In the genomic region with DNA sequence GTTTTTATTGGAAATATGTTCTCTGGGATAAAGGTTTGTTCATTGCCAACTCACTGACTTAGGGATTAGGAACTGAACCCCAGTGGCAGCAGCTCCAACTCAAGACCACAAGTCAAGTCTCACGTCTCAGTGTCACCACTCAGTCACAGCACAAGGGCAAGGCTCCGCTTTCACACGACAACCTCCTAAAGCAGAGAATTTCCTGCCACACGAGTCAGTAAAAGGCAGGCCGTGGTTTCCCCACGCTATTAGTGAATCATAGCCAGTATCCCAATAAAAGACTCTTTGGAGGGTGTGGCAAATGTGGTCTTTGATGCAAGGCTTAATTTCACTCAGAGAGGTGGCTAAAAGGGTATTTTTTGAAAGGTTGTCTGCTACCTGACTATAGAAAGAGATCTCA, we compare ENCODE assay signal across 21 cellular contexts. TPM values are rescaled to one million over a fixed set of nuclear protein-coding genes. Genes with fewer than 3 reads are reported as not detected.
DNase-seq lines count a peak whose midpoint lies in the region; ATAC-seq and TF ChIP-seq lines count a peak whose summit lies in the region.
"Had no signal": no experiment of that assay in that cellular context is flagged by ENCODE, and none has a peak within 500 bp of the region (broad histone marks: within the 10 kb centered on the region; RNA-seq: fewer than 3 reads in every experiment).

No MANE protein-coding gene starts in this region.

- no peak for ATAC-seq in GM23338

- no peak for TF ChIP-seq CTCF in chondrocyte (IDR thresholded peaks at IDR 0.05)
- no peak for TF ChIP-seq CTCF in nephron (IDR thresholded peaks at IDR 0.05; ENCODE audit: unreplicated experiment in 3 of 3)
- no peak for TF ChIP-seq CTCF in GM23338 (conservative IDR thresholded peaks at IDR 0.05; ENCODE audit: low read depth in 2 of 2)

- H4K20me1 ChIP-seq in GM23338 (replicated peaks; ENCODE audit: insufficient read depth): no peaks in the 10 kb centered on the region; the same call in 1 of the 2 replicates

- H3K4me3 Mint-ChIP-seq in chondrocyte (ENCODE audit: unreplicated experiment) (no peak overlapping the region), nephron (no peak overlapping the region), GM23338 (no peak overlapping the region), immature natural killer cell (no peak overlapping the region)
- H3K4me3 Mint-ChIP-seq: CD14-positive monocyte, IgD-negative memory B cell had no signal

- H3K4me1 Mint-ChIP-seq in chondrocyte (ENCODE audit: low read depth) (peaks cover 61% of the 10 kb centered on the region), nephron (peaks cover 56% of the 10 kb centered on the region), GM23338 (peaks cover 21% of the 10 kb centered on the region), immature natural killer cell (no peaks in the 10 kb centered on the region)
- H3K4me1 Mint-ChIP-seq: IgD-negative memory B cell had no signal

- no peaks in the 10 kb centered on the region for H3F3A ChIP-seq in GM23338 (replicated peaks; ENCODE audit: low read depth)

- no peaks in the 10 kb centered on the region for H3K9me3 ChIP-seq in MG63

- peak overlapping the region; percentile 62 for H3K27ac Mint-ChIP-seq in chondrocyte (ENCODE audit: unreplicated experiment)
- H3K27ac Mint-ChIP-seq in nephron: peak overlapping the region in 2 of 3 experiments; percentile 24 to 41
- no peak overlapping the region for H3K27ac Mint-ChIP-seq in GM23338
- H3K27ac Mint-ChIP-seq in immature natural killer cell: no peak overlapping the region
- H3K27ac Mint-ChIP-seq: CD14-positive monocyte, IgD-negative memory B cell had no signal

- peaks cover 8% of the 10 kb centered on the region for H3K36me3 ChIP-seq in MG63
- H3K36me3 ChIP-seq in GM23338 (ENCODE audit: insufficient read depth): no peaks in the 10 kb centered on the region

- H2AFZ ChIP-seq in GM23338: no peak overlapping the region

- H3K27me3 Mint-ChIP-seq in chondrocyte (ENCODE audit: low read depth) (no peaks in the 10 kb centered on the region), nephron (ENCODE audit: low read depth) (no peaks in the 10 kb centered on the region), GM23338 (ENCODE audit: insufficient read depth, low read depth, poor library complexity) (no peaks in the 10 kb centered on the region), immature natural killer cell (ENCODE audit: low read depth in 3 of 3) (peaks cover 0 to 7% (median 0%) of the 10 kb centered on the region in 3 donors)

- no peak overlapping the region for H3K4me2 ChIP-seq in GM23338

- no peaks in the 10 kb centered on the region for H3K36me3 Mint-ChIP-seq in chondrocyte (ENCODE audit: low read depth)
- no peaks in the 10 kb centered on the region for H3K36me3 Mint-ChIP-seq in nephron (ENCODE audit: low read depth)
- H3K36me3 Mint-ChIP-seq in GM23338 (ENCODE audit: low read depth): no peaks in the 10 kb centered on the region
- H3K36me3 Mint-ChIP-seq in immature natural killer cell: no peaks in the 10 kb centered on the region
- H3K36me3 Mint-ChIP-seq: CD14-positive monocyte, IgD-negative memory B cell had no signal

- peak; percentile 34 for DNase-seq in EL
- peak; percentile 11 for DNase-seq in MG63
- no peak for DNase-seq in chondrocyte (ENCODE audit: low spot score)
- no peak for DNase-seq in stimulated activated CD4-positive, alpha-beta T cell treated with anti-CD3 and anti-CD28 coated beads, Interleukin-4, amount 100 ng/mL, for 4 hours
- no peak for DNase-seq in GM23338 (ENCODE audit: low spot score)
- no peak for DNase-seq in immature natural killer cell
- DNase-seq: 8988T, AML-193, DMS79, GOT3, HCEC 1CT, NCI-H1092, NCI-H1436, NCI-H187 treated with DMSO at 0.1 percent for 48 hours, NCI-H2107, NCI-H446 treated with DMSO at 0.1 percent for 48 hours, NCI-H526 treated with DMSO at 0.1 percent for 48 hours, Right ventricle myocardium superior had no signal

- H3K9me3 Mint-ChIP-seq in chondrocyte (ENCODE audit: low read depth): no peaks in the 10 kb centered on the region
- H3K9me3 Mint-ChIP-seq in nephron: no peaks in the 10 kb centered on the region
- H3K9me3 Mint-ChIP-seq in GM23338: no peaks in the 10 kb centered on the region
- peaks cover 0 to 13% (median 2%) of the 10 kb centered on the region in 6 donors for H3K9me3 Mint-ChIP-seq in immature natural killer cell

- peaks cover 8% of the 10 kb centered on the region; the same call in 1 of the 2 replicates for H3K4me1 ChIP-seq in GM23338 (ENCODE audit: insufficient read depth)

- H3K27me3 ChIP-seq in MG63 (no peaks in the 10 kb centered on the region), GM23338 (ENCODE audit: insufficient read depth) (no peaks in the 10 kb centered on the region)

- no peaks in the 10 kb centered on the region for H3K79me2 ChIP-seq in GM23338 (replicated peaks; ENCODE audit: insufficient read depth)

- H3K4me3 ChIP-seq in MG63: no peak overlapping the region
- H3K4me3 ChIP-seq in GM23338: no peak overlapping the region

- no peak overlapping the region for H3K27ac ChIP-seq in GM23338 (ENCODE audit: low read depth)

- no peaks in the 10 kb centered on the region for H3K9me2 ChIP-seq in GM23338 (ENCODE audit: insufficient read depth)

TF ChIP-seq in GM23338, 12 proteins besides CTCF, POLR2A, EP300 and RAD21 (continues in another document):
- TF ChIP-seq JUNB (IDR thresholded peaks at IDR 0.05; ENCODE audit: unreplicated experiment) (no peak), EZH2 (IDR thresholded peaks at IDR 0.05; ENCODE audit: low read depth, unreplicated experiment) (no peak), POLR2AphosphoS5 (IDR thresholded peaks at IDR 0.05; ENCODE audit: low read depth) (no peak), CREB1 (CRISPR knock-in tag; IDR thresholded peaks at IDR 0.05; ENCODE audit: low read depth) (no peak)
- TF ChIP-seq, protein P1, sequence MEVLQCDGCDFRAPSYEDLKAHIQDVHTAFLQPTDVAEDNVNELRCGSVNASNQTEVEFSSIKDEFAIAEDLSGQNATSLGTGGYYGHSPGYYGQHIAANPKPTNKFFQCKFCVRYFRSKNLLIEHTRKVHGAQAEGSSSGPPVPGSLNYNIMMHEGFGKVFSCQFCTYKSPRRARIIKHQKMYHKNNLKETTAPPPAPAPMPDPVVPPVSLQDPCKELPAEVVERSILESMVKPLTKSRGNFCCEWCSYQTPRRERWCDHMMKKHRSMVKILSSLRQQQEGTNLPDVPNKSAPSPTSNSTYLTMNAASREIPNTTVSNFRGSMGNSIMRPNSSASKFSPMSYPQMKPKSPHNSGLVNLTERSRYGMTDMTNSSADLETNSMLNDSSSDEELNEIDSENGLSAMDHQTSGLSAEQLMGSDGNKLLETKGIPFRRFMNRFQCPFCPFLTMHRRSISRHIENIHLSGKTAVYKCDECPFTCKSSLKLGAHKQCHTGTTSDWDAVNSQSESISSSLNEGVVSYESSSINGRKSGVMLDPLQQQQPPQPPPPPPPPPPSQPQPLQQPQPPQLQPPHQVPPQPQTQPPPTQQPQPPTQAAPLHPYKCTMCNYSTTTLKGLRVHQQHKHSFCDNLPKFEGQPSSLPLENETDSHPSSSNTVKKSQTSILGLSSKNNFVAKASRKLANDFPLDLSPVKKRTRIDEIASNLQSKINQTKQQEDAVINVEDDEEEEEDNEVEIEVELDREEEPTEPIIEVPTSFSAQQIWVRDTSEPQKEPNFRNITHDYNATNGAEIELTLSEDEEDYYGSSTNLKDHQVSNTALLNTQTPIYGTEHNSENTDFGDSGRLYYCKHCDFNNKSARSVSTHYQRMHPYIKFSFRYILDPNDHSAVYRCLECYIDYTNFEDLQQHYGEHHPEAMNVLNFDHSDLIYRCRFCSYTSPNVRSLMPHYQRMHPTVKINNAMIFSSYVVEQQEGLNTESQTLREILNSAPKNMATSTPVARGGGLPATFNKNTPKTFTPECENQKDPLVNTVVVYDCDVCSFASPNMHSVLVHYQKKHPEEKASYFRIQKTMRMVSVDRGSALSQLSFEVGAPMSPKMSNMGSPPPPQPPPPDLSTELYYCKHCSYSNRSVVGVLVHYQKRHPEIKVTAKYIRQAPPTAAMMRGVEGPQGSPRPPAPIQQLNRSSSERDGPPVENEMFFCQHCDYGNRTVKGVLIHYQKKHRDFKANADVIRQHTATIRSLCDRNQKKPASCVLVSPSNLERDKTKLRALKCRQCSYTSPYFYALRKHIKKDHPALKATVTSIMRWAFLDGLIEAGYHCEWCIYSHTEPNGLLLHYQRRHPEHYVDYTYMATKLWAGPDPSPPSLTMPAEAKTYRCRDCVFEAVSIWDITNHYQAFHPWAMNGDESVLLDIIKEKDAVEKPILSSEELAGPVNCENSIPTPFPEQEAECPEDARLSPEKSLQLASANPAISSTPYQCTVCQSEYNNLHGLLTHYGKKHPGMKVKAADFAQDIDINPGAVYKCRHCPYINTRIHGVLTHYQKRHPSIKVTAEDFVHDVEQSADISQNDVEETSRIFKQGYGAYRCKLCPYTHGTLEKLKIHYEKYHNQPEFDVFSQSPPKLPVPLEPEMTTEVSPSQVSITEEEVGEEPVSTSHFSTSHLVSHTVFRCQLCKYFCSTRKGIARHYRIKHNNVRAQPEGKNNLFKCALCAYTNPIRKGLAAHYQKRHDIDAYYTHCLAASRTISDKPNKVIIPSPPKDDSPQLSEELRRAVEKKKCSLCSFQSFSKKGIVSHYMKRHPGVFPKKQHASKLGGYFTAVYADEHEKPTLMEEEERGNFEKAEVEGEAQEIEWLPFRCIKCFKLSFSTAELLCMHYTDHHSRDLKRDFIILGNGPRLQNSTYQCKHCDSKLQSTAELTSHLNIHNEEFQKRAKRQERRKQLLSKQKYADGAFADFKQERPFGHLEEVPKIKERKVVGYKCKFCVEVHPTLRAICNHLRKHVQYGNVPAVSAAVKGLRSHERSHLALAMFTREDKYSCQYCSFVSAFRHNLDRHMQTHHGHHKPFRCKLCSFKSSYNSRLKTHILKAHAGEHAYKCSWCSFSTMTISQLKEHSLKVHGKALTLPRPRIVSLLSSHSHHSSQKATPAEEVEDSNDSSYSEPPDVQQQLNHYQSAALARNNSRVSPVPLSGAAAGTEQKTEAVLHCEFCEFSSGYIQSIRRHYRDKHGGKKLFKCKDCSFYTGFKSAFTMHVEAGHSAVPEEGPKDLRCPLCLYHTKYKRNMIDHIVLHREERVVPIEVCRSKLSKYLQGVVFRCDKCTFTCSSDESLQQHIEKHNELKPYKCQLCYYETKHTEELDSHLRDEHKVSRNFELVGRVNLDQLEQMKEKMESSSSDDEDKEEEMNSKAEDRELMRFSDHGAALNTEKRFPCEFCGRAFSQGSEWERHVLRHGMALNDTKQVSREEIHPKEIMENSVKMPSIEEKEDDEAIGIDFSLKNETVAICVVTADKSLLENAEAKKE (CRISPR knock-in tag; IDR thresholded peaks at IDR 0.05): no peak

RNA-seq across cellular contexts. Expression of a gene that starts 57.6 kb away (rescaled TPM):
- total RNA-seq in MG63 (2014; rRNA removed; shearing (Covaris generic); ENCODE audit: low replicate concordance): 11.1 and 42.7 TPM in 2 replicates
- total RNA-seq in chondrocyte: 115 to 147 TPM (median 142 TPM) in 3 replicates
- 8.2 and 15.0 TPM in 2 replicates for total RNA-seq in GM23338 (2014; rRNA removed; shearing (Covaris generic))
- polyA plus RNA-seq in GM23338 (2016; fragmentation: Nextera tagmentation; extraction: Ambion mirVana) (3.9 and 4.8 TPM in 2 replicates), immature natural killer cell (not detected)
- polyA plus RNA-seq: CD14-positive monocyte, IgD-negative memory B cell had no signal

Comparison
In these comparisons a context has a peak if more than half of its experiments do, and no peak if none do; other contexts are left out.
1. DNase-seq: peak in EL (single experiment) and MG63 (single experiment); none in chondrocyte (single experiment), stimulated activated CD4-positive, alpha-beta T cell treated with anti-CD3 and anti-CD28 coated beads, Interleukin-4, amount 100 ng/mL, for 4 hours (0 of 2), GM23338 (single experiment) and immature natural killer cell (0 of 3).
2. H3K27ac Mint-ChIP-seq: peak in chondrocyte (single experiment) and nephron (2 of 3); none in GM23338 (single experiment) and immature natural killer cell (0 of 6).